10 cellular contexts compared by ENCODE assay signal in genomic region chr16:5604770-5605169, GRCh38.
DNase-seq lines count a peak whose midpoint lies in the region; ATAC-seq and TF ChIP-seq lines count a peak whose summit lies in the region.
"Had no signal": no experiment of that assay in that cellular context is flagged by ENCODE, and none has a peak within 500 bp of the region (broad histone marks: within the 10 kb centered on the region; RNA-seq: fewer than 3 reads in every experiment).

No MANE protein-coding gene starts in this region.

- H3K14ac ChIP-seq in H9 (ENCODE audit: insufficient read depth, low read length) = no peak overlapping the region

- DNase-seq in BE2C = peak; percentile 56
- DNase-seq in H9 = no peak
- DNase-seq in PC-3 = peak; percentile 15
- DNase-seq in kidney glomerular epithelial cell (lab: John Stamatoyannopoulos, UW) = peak; percentile 72
- no peak for DNase-seq in GM10266 (ENCODE audit: extremely low spot score)
- no peak for DNase-seq in natural killer cell treated with Interleukin-12 subunit alpha and Interleukin-12 subunit beta and Interleukin-15 and Interleukin-18, amount 100 ng/mL, for 72 hours (ENCODE audit: low spot score)
- DNase-seq in epidermal melanocyte (ENCODE audit: insufficient read length, low spot score) = no peak
- DNase-seq: stomach had no signal

- H2AFZ ChIP-seq in H9 (ENCODE audit: low read length) (no peak overlapping the region), PC-3 (ENCODE audit: low read length) (no peak overlapping the region)

- H3K9me2 ChIP-seq in PC-3 (replicated peaks; ENCODE audit: low read length) = no peaks in the 10 kb centered on the region

- H3K27ac Mint-ChIP-seq in H9 = peak overlapping the region in 1 of 3 experiments; percentile 41; a peak in 1 of 7 replicates
- H3K27ac Mint-ChIP-seq in natural killer cell treated with Interleukin-12 subunit alpha and Interleukin-12 subunit beta and Interleukin-15 and Interleukin-18, amount 100 ng/mL, for 72 hours = no peak overlapping the region

- H3K4me3 Mint-ChIP-seq in H9 = no peak overlapping the region
- no peak overlapping the region for H3K4me3 Mint-ChIP-seq in natural killer cell treated with Interleukin-12 subunit alpha and Interleukin-12 subunit beta and Interleukin-15 and Interleukin-18, amount 100 ng/mL, for 72 hours

- H4K8ac ChIP-seq in H9 (replicated peaks; ENCODE audit: insufficient read length, low read depth, low read length) = no peak overlapping the region

- H3K9ac ChIP-seq in H9 (ENCODE audit: extremely low read depth, insufficient read length, low read length) = no peak overlapping the region
- no peak overlapping the region for H3K9ac ChIP-seq in PC-3 (ENCODE audit: low read length)

- TF ChIP-seq CTCF in BE2C (IDR thresholded peaks at IDR 0.05; ENCODE audit: low read depth, low read length) (peak; percentile 75), H9 (conservative IDR thresholded peaks at IDR 0.05) (peak; percentile 67), PC-3 (conservative IDR thresholded peaks at IDR 0.05; ENCODE audit: low read depth, low read length) (no peak), GM10266 (IDR thresholded peaks at IDR 0.05; ENCODE audit: control insufficient read depth, insufficient read depth, low read depth, missing control alignments) (no peak)

- no peak overlapping the region for H3K56ac ChIP-seq in H9 (ENCODE audit: insufficient read length, low read depth, low read length)

- no peaks in the 10 kb centered on the region for H3F3A ChIP-seq in PC-3 (ENCODE audit: low read length, unreplicated experiment)

- POLR2A ChIA-PET in PC-3 (lab: Charles Lee; ENCODE audit: unreplicated experiment) = no interaction called here

- H3K36me3 ChIP-seq in BE2C (no peaks in the 10 kb centered on the region), PC-3 (ENCODE audit: low read depth, low read length) (no peaks in the 10 kb centered on the region)
- H3K36me3 ChIP-seq: SJSA1, stomach had no signal

- ATAC-seq in PC-3 (no peak), HG02981 (IDR thresholded peaks at IDR 0.05; ENCODE audit: unreplicated experiment) (no peak)
- ATAC-seq in natural killer cell treated with Interleukin-12 subunit alpha and Interleukin-12 subunit beta and Interleukin-15 and Interleukin-18, amount 100 ng/mL, for 72 hours = no peak

- H3K4me3 ChIP-seq in BE2C (ENCODE audit: low read depth, low read length) = no peak overlapping the region
- no peak overlapping the region for H3K4me3 ChIP-seq in PC-3 (ENCODE audit: low read length)
- H3K4me3 ChIP-seq: SJSA1, stomach had no signal

- no peaks in the 10 kb centered on the region for H3K79me1 ChIP-seq in H9 (ENCODE audit: insufficient read depth, low read depth, low read length, poor library complexity, severe bottlenecking)

- H2BK20ac ChIP-seq in H9 (ENCODE audit: low read depth, low read length, poor library complexity, severe bottlenecking) = no peak overlapping the region

- no peaks in the 10 kb centered on the region for H3K9me3 ChIP-seq in BE2C
- no peaks in the 10 kb centered on the region for H3K9me3 ChIP-seq in H9 (ENCODE audit: control insufficient read depth, low read depth, low read length)
- no peaks in the 10 kb centered on the region for H3K9me3 ChIP-seq in PC-3 (ENCODE audit: low read length)
- H3K9me3 ChIP-seq: SJSA1, stomach had no signal

- no peak overlapping the region for H2BK15ac ChIP-seq in H9 (ENCODE audit: low read depth, low read length)

- H4K91ac ChIP-seq in H9 (ENCODE audit: insufficient read length, low read depth, low read length) = no peak overlapping the region

- H3K4me1 ChIP-seq in BE2C = peaks cover 48% of the 10 kb centered on the region
- H3K4me1 ChIP-seq in H9 (ENCODE audit: insufficient read depth, low read length) = 0 out of 2 replicates have a peak, but pooled peaks cover 4% of the 10 kb centered on the region
- no peaks in the 10 kb centered on the region for H3K4me1 ChIP-seq in PC-3 (ENCODE audit: insufficient read depth, low read length)
- H3K4me1 ChIP-seq: SJSA1, stomach had no signal

- no peak overlapping the region for H3K27ac ChIP-seq in H9 (ENCODE audit: insufficient read length, low read depth, low read length)
- no peak overlapping the region for H3K27ac ChIP-seq in PC-3 (ENCODE audit: low read length)
- H3K27ac ChIP-seq: SJSA1, stomach had no signal

- H3K79me2 ChIP-seq in H9 (ENCODE audit: insufficient read depth, low read length) (no peaks in the 10 kb centered on the region), PC-3 (ENCODE audit: low read length) (no peaks in the 10 kb centered on the region)

- H3K4ac ChIP-seq in H9 (ENCODE audit: low read depth, low read length) = no peak overlapping the region

- no peak overlapping the region for H3K18ac ChIP-seq in H9 (ENCODE audit: insufficient read length, low read depth, low read length)

- CTCF ChIA-PET in PC-3 (lab: Charles Lee) = no interaction called here

- no peak overlapping the region for H2AK5ac ChIP-seq in H9 (ENCODE audit: insufficient read length, low read length)

- no peak overlapping the region for H2BK5ac ChIP-seq in H9 (ENCODE audit: insufficient read length, low read length)

- H3K4me2 ChIP-seq in H9 (ENCODE audit: insufficient read depth, insufficient read length, low read length) = no peak overlapping the region
- H3K4me2 ChIP-seq in PC-3 (ENCODE audit: low read length) = no peak overlapping the region

- H3K4me1 Mint-ChIP-seq in H9 = peaks cover 3 to 6% of the 10 kb centered on the region in 2 experiments
- no peaks in the 10 kb centered on the region for H3K4me1 Mint-ChIP-seq in natural killer cell treated with Interleukin-12 subunit alpha and Interleukin-12 subunit beta and Interleukin-15 and Interleukin-18, amount 100 ng/mL, for 72 hours (ENCODE audit: low read depth in 2 of 2)

- H4K5ac ChIP-seq in H9 (ENCODE audit: insufficient read length, low read depth, low read length) = no peak overlapping the region

- H2BK120ac ChIP-seq in H9 (ENCODE audit: low read depth, low read length, poor library complexity, severe bottlenecking) = no peak overlapping the region

- intact Hi-C loops in PC-3 (cut with micrococcal nuclease) = no loop called here

- H2BK12ac ChIP-seq in H9 (ENCODE audit: insufficient read length, low read depth, low read length) = no peak overlapping the region

- H4K20me1 ChIP-seq in H9 (ENCODE audit: control insufficient read depth, insufficient read depth, insufficient read length) (no peaks in the 10 kb centered on the region), PC-3 (ENCODE audit: low read length) (no peaks in the 10 kb centered on the region)

- BruUV-seq in PC-3 (replicated peaks; lab: Mats Ljungman, UMichigan) = no TSS peak

- no CpG with 5 or more reads among the region's 8 CpGs for WGBS in H9 (ENCODE audit: extremely low coverage, insufficient read length, low lambda C conversion rate)

- H3K27me3 ChIP-seq in BE2C = no peaks in the 10 kb centered on the region
- H3K27me3 ChIP-seq in H9 (ENCODE audit: insufficient read depth, low read length) = no peaks in the 10 kb centered on the region
- no peaks in the 10 kb centered on the region for H3K27me3 ChIP-seq in PC-3 (ENCODE audit: low read length)
- H3K27me3 ChIP-seq: SJSA1 had no signal

- H3K23me2 ChIP-seq in H9 (ENCODE audit: insufficient read length, low read depth, low read length, poor library complexity, severe bottlenecking) = no peaks in the 10 kb centered on the region

- no peaks in the 10 kb centered on the region; a peak in 1 of 7 replicates for H3K36me3 Mint-ChIP-seq in H9 (ENCODE audit: insufficient read depth in 1 of 3, low read depth in 3 of 3)
- no peaks in the 10 kb centered on the region for H3K36me3 Mint-ChIP-seq in natural killer cell treated with Interleukin-12 subunit alpha and Interleukin-12 subunit beta and Interleukin-15 and Interleukin-18, amount 100 ng/mL, for 72 hours

- no peak overlapping the region for H3T11ph ChIP-seq in H9 (ENCODE audit: low read length)

- H3K23ac ChIP-seq in H9 (ENCODE audit: insufficient read length, low read depth, low read length) = no peak overlapping the region

- no peaks in the 10 kb centered on the region for H3K27me3 Mint-ChIP-seq in H9 (ENCODE audit: low read depth)
- H3K27me3 Mint-ChIP-seq in natural killer cell treated with Interleukin-12 subunit alpha and Interleukin-12 subunit beta and Interleukin-15 and Interleukin-18, amount 100 ng/mL, for 72 hours = peaks cover 0 to under 1% of the 10 kb centered on the region in 2 donors

- no peaks in the 10 kb centered on the region for H3K9me3 Mint-ChIP-seq in H9
- H3K9me3 Mint-ChIP-seq in natural killer cell treated with Interleukin-12 subunit alpha and Interleukin-12 subunit beta and Interleukin-15 and Interleukin-18, amount 100 ng/mL, for 72 hours = no peaks in the 10 kb centered on the region

Comparison
In these comparisons a context has a peak if more than half of its experiments do, and no peak if none do; other contexts are left out.
1. DNase-seq: peak in BE2C (single experiment), PC-3 (single experiment) and kidney glomerular epithelial cell (single experiment); none in H9 (single experiment), GM10266 (single experiment), natural killer cell treated with Interleukin-12 subunit alpha and Interleukin-12 subunit beta and Interleukin-15 and Interleukin-18, amount 100 ng/mL, for 72 hours (single experiment) and epidermal melanocyte (single experiment).
2. CTCF ChIP-seq: peak in BE2C (single experiment) and H9 (single experiment); none in PC-3 (single experiment) and GM10266 (single experiment).